Comparison of ENCODE assay signal across 1 cellular context in the genomic region with DNA sequence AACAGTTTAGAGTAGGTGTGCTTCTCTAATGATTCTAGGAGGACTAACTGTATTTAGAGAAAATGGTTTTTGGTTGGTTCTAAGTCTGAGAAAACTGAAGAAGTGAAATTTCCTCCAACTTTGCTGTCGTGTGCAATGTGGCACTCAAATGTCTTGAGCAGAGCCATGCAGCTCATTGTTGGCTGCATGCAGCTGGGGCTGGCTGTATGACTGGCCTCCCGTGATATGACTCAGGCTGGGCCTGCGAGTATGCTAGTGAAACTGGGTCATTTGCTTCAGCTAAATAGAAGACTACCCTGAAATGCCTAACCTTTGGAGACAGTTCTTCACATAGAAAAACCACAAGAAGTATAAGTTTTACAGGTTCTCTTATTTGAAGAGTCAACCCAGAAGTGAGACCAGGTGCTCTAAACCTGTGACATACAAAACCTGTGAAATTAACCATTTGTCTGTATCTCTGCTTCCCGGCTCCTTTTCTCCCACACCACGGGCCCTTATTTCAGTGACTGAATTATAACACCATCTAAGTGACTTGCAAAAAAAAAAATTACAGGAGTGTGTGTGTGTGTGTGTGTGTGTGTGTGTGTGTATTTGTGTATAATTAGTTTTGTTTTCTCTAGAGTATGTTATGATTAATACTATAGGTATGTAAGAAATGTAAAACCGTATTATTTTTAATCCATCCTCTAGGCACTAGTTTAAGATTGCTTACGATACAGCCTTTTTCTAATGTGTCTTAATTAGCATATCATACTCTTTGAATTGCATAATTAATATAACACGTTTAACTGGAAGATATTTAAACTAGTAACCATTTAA.
TF ChIP-seq lines count a peak whose summit lies in the region.

No MANE protein-coding gene starts in this region.

TF ChIP-seq in GM12878, 131 proteins besides CTCF, POLR2A, EP300 and RAD21 (continued from another document and continues in another):
- peak; percentile 71; the same call in 1 of the 2 replicates for TF ChIP-seq CBFB (IDR thresholded peaks at IDR 0.05; ENCODE audit: low read depth)
- TF ChIP-seq, protein P1, sequence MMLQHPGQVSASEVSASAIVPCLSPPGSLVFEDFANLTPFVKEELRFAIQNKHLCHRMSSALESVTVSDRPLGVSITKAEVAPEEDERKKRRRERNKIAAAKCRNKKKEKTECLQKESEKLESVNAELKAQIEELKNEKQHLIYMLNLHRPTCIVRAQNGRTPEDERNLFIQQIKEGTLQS (IDR thresholded peaks at IDR 0.05; ENCODE audit: borderline replicate concordance, extremely low read depth, low read depth, low read length): no peak
- TF ChIP-seq, protein P2, sequence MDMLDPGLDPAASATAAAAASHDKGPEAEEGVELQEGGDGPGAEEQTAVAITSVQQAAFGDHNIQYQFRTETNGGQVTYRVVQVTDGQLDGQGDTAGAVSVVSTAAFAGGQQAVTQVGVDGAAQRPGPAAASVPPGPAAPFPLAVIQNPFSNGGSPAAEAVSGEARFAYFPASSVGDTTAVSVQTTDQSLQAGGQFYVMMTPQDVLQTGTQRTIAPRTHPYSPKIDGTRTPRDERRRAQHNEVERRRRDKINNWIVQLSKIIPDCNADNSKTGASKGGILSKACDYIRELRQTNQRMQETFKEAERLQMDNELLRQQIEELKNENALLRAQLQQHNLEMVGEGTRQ (IDR thresholded peaks at IDR 0.05; ENCODE audit: borderline replicate concordance, low read depth, low read length): no peak; the same call in 1 of the 2 replicates
- TF ChIP-seq, protein P3, sequence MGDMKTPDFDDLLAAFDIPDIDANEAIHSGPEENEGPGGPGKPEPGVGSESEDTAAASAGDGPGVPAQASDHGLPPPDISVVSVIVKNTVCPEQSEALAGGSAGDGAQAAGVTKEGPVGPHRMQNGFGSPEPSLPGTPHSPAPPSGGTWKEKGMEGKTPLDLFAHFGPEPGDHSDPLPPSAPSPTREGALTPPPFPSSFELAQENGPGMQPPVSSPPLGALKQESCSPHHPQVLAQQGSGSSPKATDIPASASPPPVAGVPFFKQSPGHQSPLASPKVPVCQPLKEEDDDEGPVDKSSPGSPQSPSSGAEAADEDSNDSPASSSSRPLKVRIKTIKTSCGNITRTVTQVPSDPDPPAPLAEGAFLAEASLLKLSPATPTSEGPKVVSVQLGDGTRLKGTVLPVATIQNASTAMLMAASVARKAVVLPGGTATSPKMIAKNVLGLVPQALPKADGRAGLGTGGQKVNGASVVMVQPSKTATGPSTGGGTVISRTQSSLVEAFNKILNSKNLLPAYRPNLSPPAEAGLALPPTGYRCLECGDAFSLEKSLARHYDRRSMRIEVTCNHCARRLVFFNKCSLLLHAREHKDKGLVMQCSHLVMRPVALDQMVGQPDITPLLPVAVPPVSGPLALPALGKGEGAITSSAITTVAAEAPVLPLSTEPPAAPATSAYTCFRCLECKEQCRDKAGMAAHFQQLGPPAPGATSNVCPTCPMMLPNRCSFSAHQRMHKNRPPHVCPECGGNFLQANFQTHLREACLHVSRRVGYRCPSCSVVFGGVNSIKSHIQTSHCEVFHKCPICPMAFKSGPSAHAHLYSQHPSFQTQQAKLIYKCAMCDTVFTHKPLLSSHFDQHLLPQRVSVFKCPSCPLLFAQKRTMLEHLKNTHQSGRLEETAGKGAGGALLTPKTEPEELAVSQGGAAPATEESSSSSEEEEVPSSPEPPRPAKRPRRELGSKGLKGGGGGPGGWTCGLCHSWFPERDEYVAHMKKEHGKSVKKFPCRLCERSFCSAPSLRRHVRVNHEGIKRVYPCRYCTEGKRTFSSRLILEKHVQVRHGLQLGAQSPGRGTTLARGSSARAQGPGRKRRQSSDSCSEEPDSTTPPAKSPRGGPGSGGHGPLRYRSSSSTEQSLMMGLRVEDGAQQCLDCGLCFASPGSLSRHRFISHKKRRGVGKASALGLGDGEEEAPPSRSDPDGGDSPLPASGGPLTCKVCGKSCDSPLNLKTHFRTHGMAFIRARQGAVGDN (IDR thresholded peaks at IDR 0.05): peak; percentile 72; the same call in 1 of the 2 replicates
- TF ChIP-seq ZNF274 (IDR thresholded peaks at IDR 0.05; ENCODE audit: insufficient read depth, insufficient read length): no peak
- TF ChIP-seq, protein P4, sequence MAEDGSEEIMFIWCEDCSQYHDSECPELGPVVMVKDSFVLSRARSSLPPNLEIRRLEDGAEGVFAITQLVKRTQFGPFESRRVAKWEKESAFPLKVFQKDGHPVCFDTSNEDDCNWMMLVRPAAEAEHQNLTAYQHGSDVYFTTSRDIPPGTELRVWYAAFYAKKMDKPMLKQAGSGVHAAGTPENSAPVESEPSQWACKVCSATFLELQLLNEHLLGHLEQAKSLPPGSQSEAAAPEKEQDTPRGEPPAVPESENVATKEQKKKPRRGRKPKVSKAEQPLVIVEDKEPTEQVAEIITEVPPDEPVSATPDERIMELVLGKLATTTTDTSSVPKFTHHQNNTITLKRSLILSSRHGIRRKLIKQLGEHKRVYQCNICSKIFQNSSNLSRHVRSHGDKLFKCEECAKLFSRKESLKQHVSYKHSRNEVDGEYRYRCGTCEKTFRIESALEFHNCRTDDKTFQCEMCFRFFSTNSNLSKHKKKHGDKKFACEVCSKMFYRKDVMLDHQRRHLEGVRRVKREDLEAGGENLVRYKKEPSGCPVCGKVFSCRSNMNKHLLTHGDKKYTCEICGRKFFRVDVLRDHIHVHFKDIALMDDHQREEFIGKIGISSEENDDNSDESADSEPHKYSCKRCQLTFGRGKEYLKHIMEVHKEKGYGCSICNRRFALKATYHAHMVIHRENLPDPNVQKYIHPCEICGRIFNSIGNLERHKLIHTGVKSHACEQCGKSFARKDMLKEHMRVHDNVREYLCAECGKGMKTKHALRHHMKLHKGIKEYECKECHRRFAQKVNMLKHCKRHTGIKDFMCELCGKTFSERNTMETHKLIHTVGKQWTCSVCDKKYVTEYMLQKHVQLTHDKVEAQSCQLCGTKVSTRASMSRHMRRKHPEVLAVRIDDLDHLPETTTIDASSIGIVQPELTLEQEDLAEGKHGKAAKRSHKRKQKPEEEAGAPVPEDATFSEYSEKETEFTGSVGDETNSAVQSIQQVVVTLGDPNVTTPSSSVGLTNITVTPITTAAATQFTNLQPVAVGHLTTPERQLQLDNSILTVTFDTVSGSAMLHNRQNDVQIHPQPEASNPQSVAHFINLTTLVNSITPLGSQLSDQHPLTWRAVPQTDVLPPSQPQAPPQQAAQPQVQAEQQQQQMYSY (CRISPR knock-in tag; IDR thresholded peaks at IDR 0.05): no peak
- peak; percentile 42; the same call in 1 of the 2 replicates for TF ChIP-seq SPI1 (IDR thresholded peaks at IDR 0.05; ENCODE audit: borderline replicate concordance, insufficient read depth, low read depth, low read length)
- no peak for TF ChIP-seq NRF1 (conservative IDR thresholded peaks at IDR 0.05; ENCODE audit: low read depth, low read length)
- TF ChIP-seq SMC3 (IDR thresholded peaks at IDR 0.05; ENCODE audit: borderline replicate concordance, low read length): 0 out of 2 replicates have a peak, but pooled peaks have one; percentile 11
- peak; percentile 77 for TF ChIP-seq MEF2A (IDR thresholded peaks at IDR 0.05; ENCODE audit: insufficient read depth, low read depth, low read length)
- peak; percentile 85 for TF ChIP-seq CHD2 (IDR thresholded peaks at IDR 0.05; ENCODE audit: borderline replicate concordance, low read depth, low read length)
- no peak for TF ChIP-seq ZZZ3 (IDR thresholded peaks at IDR 0.05; ENCODE audit: control insufficient read depth, insufficient read length, low read depth)
- TF ChIP-seq CHD1 (IDR thresholded peaks at IDR 0.05; ENCODE audit: low read depth, low read length): no peak
- 0 out of 2 replicates have a peak, but pooled peaks have one; percentile 57 for TF ChIP-seq RCOR1 (conservative IDR thresholded peaks at IDR 0.05; ENCODE audit: low read depth, low read length)
- TF ChIP-seq NR2F1 (conservative IDR thresholded peaks at IDR 0.05): peak; percentile 92
- no peak for TF ChIP-seq CHD4 (IDR thresholded peaks at IDR 0.05)
- TF ChIP-seq, protein P5, sequence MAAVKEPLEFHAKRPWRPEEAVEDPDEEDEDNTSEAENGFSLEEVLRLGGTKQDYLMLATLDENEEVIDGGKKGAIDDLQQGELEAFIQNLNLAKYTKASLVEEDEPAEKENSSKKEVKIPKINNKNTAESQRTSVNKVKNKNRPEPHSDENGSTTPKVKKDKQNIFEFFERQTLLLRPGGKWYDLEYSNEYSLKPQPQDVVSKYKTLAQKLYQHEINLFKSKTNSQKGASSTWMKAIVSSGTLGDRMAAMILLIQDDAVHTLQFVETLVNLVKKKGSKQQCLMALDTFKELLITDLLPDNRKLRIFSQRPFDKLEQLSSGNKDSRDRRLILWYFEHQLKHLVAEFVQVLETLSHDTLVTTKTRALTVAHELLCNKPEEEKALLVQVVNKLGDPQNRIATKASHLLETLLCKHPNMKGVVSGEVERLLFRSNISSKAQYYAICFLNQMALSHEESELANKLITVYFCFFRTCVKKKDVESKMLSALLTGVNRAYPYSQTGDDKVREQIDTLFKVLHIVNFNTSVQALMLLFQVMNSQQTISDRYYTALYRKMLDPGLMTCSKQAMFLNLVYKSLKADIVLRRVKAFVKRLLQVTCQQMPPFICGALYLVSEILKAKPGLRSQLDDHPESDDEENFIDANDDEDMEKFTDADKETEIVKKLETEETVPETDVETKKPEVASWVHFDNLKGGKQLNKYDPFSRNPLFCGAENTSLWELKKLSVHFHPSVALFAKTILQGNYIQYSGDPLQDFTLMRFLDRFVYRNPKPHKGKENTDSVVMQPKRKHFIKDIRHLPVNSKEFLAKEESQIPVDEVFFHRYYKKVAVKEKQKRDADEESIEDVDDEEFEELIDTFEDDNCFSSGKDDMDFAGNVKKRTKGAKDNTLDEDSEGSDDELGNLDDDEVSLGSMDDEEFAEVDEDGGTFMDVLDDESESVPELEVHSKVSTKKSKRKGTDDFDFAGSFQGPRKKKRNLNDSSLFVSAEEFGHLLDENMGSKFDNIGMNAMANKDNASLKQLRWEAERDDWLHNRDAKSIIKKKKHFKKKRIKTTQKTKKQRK (IDR thresholded peaks at IDR 0.05; ENCODE audit: low read depth, low read length): no peak
- TF ChIP-seq LARP7 (IDR thresholded peaks at IDR 0.05): no peak
- TF ChIP-seq RFX5 (IDR thresholded peaks at IDR 0.05; ENCODE audit: low read depth, low read length): 0 out of 2 replicates have a peak, but pooled peaks have one; percentile 24
- no peak for TF ChIP-seq BRCA1 (IDR thresholded peaks at IDR 0.05; ENCODE audit: low read depth, low read length)
- peak in 1 of 2 experiments; percentile 88; a peak in 1 of 4 replicates for TF ChIP-seq CEBPB (IDR thresholded peaks at IDR 0.05; ENCODE audit: borderline replicate concordance in 1 of 2, low read depth in 2 of 2, low read length in 2 of 2)
- TF ChIP-seq MEF2B (IDR thresholded peaks at IDR 0.05; ENCODE audit: partially characterized antibody, poor library complexity, severe bottlenecking): peak; percentile 83
- TF ChIP-seq GATAD2B (conservative IDR thresholded peaks at IDR 0.05; ENCODE audit: low read depth): peak; percentile 82; the same call in 1 of the 2 replicates
- TF ChIP-seq, protein P6, sequence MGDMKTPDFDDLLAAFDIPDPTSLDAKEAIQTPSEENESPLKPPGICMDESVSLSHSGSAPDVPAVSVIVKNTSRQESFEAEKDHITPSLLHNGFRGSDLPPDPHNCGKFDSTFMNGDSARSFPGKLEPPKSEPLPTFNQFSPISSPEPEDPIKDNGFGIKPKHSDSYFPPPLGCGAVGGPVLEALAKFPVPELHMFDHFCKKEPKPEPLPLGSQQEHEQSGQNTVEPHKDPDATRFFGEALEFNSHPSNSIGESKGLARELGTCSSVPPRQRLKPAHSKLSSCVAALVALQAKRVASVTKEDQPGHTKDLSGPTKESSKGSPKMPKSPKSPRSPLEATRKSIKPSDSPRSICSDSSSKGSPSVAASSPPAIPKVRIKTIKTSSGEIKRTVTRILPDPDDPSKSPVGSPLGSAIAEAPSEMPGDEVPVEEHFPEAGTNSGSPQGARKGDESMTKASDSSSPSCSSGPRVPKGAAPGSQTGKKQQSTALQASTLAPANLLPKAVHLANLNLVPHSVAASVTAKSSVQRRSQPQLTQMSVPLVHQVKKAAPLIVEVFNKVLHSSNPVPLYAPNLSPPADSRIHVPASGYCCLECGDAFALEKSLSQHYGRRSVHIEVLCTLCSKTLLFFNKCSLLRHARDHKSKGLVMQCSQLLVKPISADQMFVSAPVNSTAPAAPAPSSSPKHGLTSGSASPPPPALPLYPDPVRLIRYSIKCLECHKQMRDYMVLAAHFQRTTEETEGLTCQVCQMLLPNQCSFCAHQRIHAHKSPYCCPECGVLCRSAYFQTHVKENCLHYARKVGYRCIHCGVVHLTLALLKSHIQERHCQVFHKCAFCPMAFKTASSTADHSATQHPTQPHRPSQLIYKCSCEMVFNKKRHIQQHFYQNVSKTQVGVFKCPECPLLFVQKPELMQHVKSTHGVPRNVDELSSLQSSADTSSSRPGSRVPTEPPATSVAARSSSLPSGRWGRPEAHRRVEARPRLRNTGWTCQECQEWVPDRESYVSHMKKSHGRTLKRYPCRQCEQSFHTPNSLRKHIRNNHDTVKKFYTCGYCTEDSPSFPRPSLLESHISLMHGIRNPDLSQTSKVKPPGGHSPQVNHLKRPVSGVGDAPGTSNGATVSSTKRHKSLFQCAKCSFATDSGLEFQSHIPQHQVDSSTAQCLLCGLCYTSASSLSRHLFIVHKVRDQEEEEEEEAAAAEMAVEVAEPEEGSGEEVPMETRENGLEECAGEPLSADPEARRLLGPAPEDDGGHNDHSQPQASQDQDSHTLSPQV (IDR thresholded peaks at IDR 0.05): no peak
- TF ChIP-seq SMAD5 (IDR thresholded peaks at IDR 0.05; ENCODE audit: low read depth): no peak
- TF ChIP-seq PAX8 (IDR thresholded peaks at IDR 0.05): no peak
- TF ChIP-seq, protein P7, sequence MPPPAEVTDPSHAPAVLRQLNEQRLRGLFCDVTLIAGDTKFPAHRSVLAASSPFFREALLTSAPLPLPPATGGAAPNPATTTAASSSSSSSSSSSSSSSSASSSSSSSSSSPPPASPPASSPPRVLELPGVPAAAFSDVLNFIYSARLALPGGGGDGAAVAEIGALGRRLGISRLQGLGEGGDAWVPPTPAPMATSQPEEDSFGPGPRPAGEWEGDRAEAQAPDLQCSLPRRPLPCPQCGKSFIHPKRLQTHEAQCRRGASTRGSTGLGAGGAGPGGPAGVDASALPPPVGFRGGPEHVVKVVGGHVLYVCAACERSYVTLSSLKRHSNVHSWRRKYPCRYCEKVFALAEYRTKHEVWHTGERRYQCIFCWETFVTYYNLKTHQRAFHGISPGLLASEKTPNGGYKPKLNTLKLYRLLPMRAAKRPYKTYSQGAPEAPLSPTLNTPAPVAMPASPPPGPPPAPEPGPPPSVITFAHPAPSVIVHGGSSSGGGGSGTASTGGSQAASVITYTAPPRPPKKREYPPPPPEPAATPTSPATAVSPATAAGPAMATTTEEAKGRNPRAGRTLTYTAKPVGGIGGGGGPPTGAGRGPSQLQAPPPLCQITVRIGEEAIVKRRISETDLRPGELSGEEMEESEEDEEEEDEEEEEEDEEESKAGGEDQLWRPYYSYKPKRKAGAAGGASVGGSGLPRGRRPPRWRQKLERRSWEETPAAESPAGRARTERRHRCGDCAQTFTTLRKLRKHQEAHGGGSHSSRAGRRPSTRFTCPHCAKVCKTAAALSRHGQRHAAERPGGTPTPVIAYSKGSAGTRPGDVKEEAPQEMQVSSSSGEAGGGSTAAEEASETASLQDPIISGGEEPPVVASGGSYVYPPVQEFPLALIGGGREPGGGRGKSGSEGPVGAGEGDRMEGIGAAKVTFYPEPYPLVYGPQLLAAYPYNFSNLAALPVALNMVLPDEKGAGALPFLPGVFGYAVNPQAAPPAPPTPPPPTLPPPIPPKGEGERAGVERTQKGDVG (CRISPR knock-in tag; IDR thresholded peaks at IDR 0.05): no peak
- TF ChIP-seq YY1 (IDR thresholded peaks at IDR 0.05; ENCODE audit: low read depth, low read length): peak; percentile 42; the same call in 1 of the 2 replicates
- TF ChIP-seq EZH2 (IDR thresholded peaks at IDR 0.05; ENCODE audit: borderline replicate concordance, control insufficient read depth, low read depth, low read length): no peak
- TF ChIP-seq EED (IDR thresholded peaks at IDR 0.05; ENCODE audit: low read depth): peak; percentile 98
